ENCODE assay signal across 9 cellular contexts in the genomic region with DNA sequence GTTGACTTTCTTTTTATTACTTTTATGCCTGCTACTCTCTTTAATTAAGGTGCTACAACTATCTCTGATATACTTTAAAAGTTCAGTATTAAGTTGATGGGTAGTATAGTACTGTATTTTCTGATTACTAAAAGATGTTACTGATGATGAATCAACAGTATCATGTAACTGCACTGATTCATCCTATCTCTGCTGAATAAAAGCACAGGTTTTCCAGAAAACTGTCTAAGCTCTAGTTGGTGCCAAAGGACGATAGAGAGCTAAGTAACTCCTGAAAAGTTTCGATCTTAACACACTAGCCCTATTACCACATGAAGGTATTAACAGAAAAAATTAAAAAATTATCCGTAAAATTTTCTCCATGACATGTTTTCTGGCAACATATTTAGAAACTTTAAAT. TPM values are rescaled to one million over a fixed set of nuclear protein-coding genes. Genes with fewer than 3 reads are reported as not detected.
A peak's percentile ranks its signal among the peaks of the same experiment; 100 is the strongest.
DNase-seq lines count a peak whose midpoint lies in the region; TF ChIP-seq lines count a peak whose summit lies in the region.
"Had no signal": no experiment of that assay in that cellular context is flagged by ENCODE, and none has a peak within 500 bp of the region (broad histone marks: within the 10 kb centered on the region; RNA-seq: fewer than 3 reads in every experiment).

No MANE protein-coding gene starts in this region.

- H3K27ac Mint-ChIP-seq in chondrocyte (ENCODE audit: unreplicated experiment), result peak overlapping the region; percentile 62
- no peak overlapping the region for H3K27ac Mint-ChIP-seq in neural progenitor cell

- TF ChIP-seq CTCF in LNCaP clone FGC (IDR thresholded peaks at IDR 0.05; ENCODE audit: control insufficient read depth, extremely low read depth, insufficient read depth) (no peak), chondrocyte (IDR thresholded peaks at IDR 0.05) (no peak), neural progenitor cell (IDR thresholded peaks at IDR 0.05) (no peak), spleen (IDR thresholded peaks at IDR 0.05 in 8 of 11, conservative IDR thresholded peaks at IDR 0.05 in 3 of 11) (no peak)

- peak overlapping the region; percentile 96 for H3K4me2 ChIP-seq in neural progenitor cell
- no peak overlapping the region for H3K4me2 ChIP-seq in neuronal stem cell (ENCODE audit: insufficient read depth, low read length, poor library complexity, severe bottlenecking)

- TF ChIP-seq POLR2A in spleen (IDR thresholded peaks at IDR 0.05), result no peak

- no peak overlapping the region for H3K4ac ChIP-seq in neuronal stem cell (ENCODE audit: low read length)

- WGBS in neuronal stem cell (ENCODE audit: extremely low coverage in 2 of 2, insufficient read length in 2 of 2, insufficient replicate concordance in 1 of 2), 2 donors, result no CpG with 5 or more reads among the region's 3 CpGs
- 48 to 75% (median 68%) methylated on average over 3 of the region's 3 CpGs for WGBS in spleen, 5 donors

- H2BK12ac ChIP-seq in neuronal stem cell (ENCODE audit: low read length), result no peak overlapping the region

- H3K36me3 Mint-ChIP-seq in chondrocyte (ENCODE audit: low read depth), result peaks cover 14% of the 10 kb centered on the region
- H3K36me3 Mint-ChIP-seq in neural progenitor cell, result peaks cover 30% of the 10 kb centered on the region

- H3K36me3 ChIP-seq in neural progenitor cell (no peaks in the 10 kb centered on the region), neuronal stem cell (replicated peaks in 1 of 2; ENCODE audit: control insufficient read depth in 2 of 2, insufficient read depth in 2 of 2, low read length in 2 of 2) (peaks cover 0 to 38% of the 10 kb centered on the region in 2 donors), spleen (peaks cover 0 to 10% (median 0%) of the 10 kb centered on the region in 6 donors)

- H2BK5ac ChIP-seq in neuronal stem cell (ENCODE audit: low read length), result no peak overlapping the region

- no peak overlapping the region for H3K18ac ChIP-seq in neuronal stem cell (ENCODE audit: low read length)

- peaks cover 20% of the 10 kb centered on the region for H3F3A ChIP-seq in neural progenitor cell (ENCODE audit: low read depth)

- no peak overlapping the region for H3K27ac ChIP-seq in neural progenitor cell
- H3K27ac ChIP-seq in neuronal stem cell (replicated peaks; ENCODE audit: low read length), result no peak overlapping the region
- H3K27ac ChIP-seq in spleen, result peak overlapping the region in 4 of 8 donors; percentile 46 to 100 (median 98)

- H3K23ac ChIP-seq in neuronal stem cell (ENCODE audit: low read depth, low read length, poor library complexity), result no peak overlapping the region

- H3K4me3 Mint-ChIP-seq in chondrocyte (ENCODE audit: unreplicated experiment) (peak overlapping the region; percentile 96), neural progenitor cell (peak overlapping the region; percentile 96)

- no peak overlapping the region for H2BK15ac ChIP-seq in neuronal stem cell (ENCODE audit: low read length)

- H3K9me3 ChIP-seq in neural progenitor cell (ENCODE audit: low read depth) (no peaks in the 10 kb centered on the region), neuronal stem cell (replicated peaks in 1 of 2; ENCODE audit: control insufficient read depth in 2 of 2, insufficient read depth in 1 of 2, low read depth in 1 of 2, low read length in 2 of 2) (no peaks in the 10 kb centered on the region), spleen (no peaks in the 10 kb centered on the region)

- H3K4me3 ChIP-seq in LNCaP clone FGC (ENCODE audit: low read depth, low read length) (peak overlapping the region; percentile 89; the same call in 1 of the 2 replicates), neural progenitor cell (peak overlapping the region; percentile 88), neuronal stem cell (ENCODE audit: low read length in 2 of 2) (peak overlapping the region in 1 of 2 donors; percentile 80), spleen (peak overlapping the region in 2 of 8 donors; percentile 74 to 76)

- H2AFZ ChIP-seq in neural progenitor cell (replicated peaks) (no peak overlapping the region), neuronal stem cell (ENCODE audit: low read length) (no peak overlapping the region)

- H3K4me1 Mint-ChIP-seq in chondrocyte (ENCODE audit: low read depth), result peaks cover 64% of the 10 kb centered on the region
- peaks cover 37% of the 10 kb centered on the region for H3K4me1 Mint-ChIP-seq in neural progenitor cell

- peaks cover 9% of the 10 kb centered on the region for H3K79me1 ChIP-seq in neuronal stem cell (ENCODE audit: low read depth, low read length)

- peaks cover 53% of the 10 kb centered on the region for H4K20me1 ChIP-seq in neural progenitor cell (ENCODE audit: low read depth)

- no peak overlapping the region for H4K91ac ChIP-seq in neuronal stem cell (ENCODE audit: low read depth, low read length, poor library complexity)

- peaks cover 70% of the 10 kb centered on the region for H3K79me2 ChIP-seq in neural progenitor cell (ENCODE audit: low read depth)

- H3K27me3 Mint-ChIP-seq in chondrocyte (ENCODE audit: low read depth), result no peaks in the 10 kb centered on the region
- H3K27me3 Mint-ChIP-seq in neural progenitor cell (ENCODE audit: insufficient read depth, low read depth), result peaks cover 2% of the 10 kb centered on the region

- H3K9ac ChIP-seq in neural progenitor cell (no peak overlapping the region), neuronal stem cell (ENCODE audit: low read depth, low read length, poor library complexity) (no peak overlapping the region)

- H2BK120ac ChIP-seq in neuronal stem cell (ENCODE audit: low read depth, low read length), result no peak overlapping the region

- intact Hi-C loops in spleen (cut with DNase I; ENCODE audit: low total_unique reads), result loop anchor here (10.0 kb wide), 1 partner anchor 253 kb away; no protein-coding TSS in a partner anchor

- H3K4me1 ChIP-seq in neural progenitor cell (peaks cover 16% of the 10 kb centered on the region), neuronal stem cell (ENCODE audit: control insufficient read depth in 2 of 2, insufficient read depth in 1 of 2, low read depth in 1 of 2, low read length in 2 of 2) (peaks cover 0 to 4% of the 10 kb centered on the region in 2 donors), spleen (peaks cover 48 to 82% (median 67%) of the 10 kb centered on the region in 6 donors)

- no peak overlapping the region for H3K14ac ChIP-seq in neuronal stem cell (ENCODE audit: low read length)

- H3K27me3 ChIP-seq in neural progenitor cell (peaks cover 9% of the 10 kb centered on the region), neuronal stem cell (ENCODE audit: control insufficient read depth in 3 of 3, insufficient read depth in 3 of 3, low read depth in 1 of 3, low read length in 3 of 3) (no peaks in the 10 kb centered on the region), spleen (replicated peaks in 1 of 7) (no peaks in the 10 kb centered on the region)

- peak; percentile 64 for DNase-seq in EL
- no peak for DNase-seq in LNCaP clone FGC (ENCODE audit: low read depth)
- no peak for DNase-seq in chondrocyte (ENCODE audit: low spot score)
- DNase-seq in neural progenitor cell (ENCODE audit: low spot score), result no peak
- DNase-seq in RPMI8226, result no peak
- DNase-seq in globus pallidus (ENCODE audit: low spot score), result no peak
- no peak for DNase-seq in neuronal stem cell (ENCODE audit: low spot score)
- no peak for DNase-seq in spleen
- DNase-seq: MV-4-11 had no signal

- no peak overlapping the region for H4K8ac ChIP-seq in neuronal stem cell (ENCODE audit: low read depth, low read length)

- H3K9me3 Mint-ChIP-seq in chondrocyte (ENCODE audit: low read depth) (no peaks in the 10 kb centered on the region), neural progenitor cell (peaks cover 8% of the 10 kb centered on the region)

- no peak overlapping the region for H2AK5ac ChIP-seq in neuronal stem cell (ENCODE audit: low read depth, low read length)

RNA-seq across cellular contexts. Expression of a gene that starts 2.1 kb away (rescaled TPM):
- total RNA-seq in chondrocyte, result 88.1 to 141 TPM (median 93.3 TPM) in 3 replicates
- total RNA-seq in neural progenitor cell (ENCODE audit: low replicate concordance), result 108 and 152 TPM in 2 replicates
- 57.6 TPM for polyA plus RNA-seq in neuronal stem cell (2013, experiment 1 of 2)
- polyA plus RNA-seq in neuronal stem cell (2013, experiment 2 of 2), result 61.2 TPM
- 100 to 1,000 TPM; 162 to 249 (median 188) TPM for total RNA-seq in spleen
- polyA plus RNA-seq in spleen, result 10 to 100 TPM; 30.0 to 34.1 (median 31.2) TPM
